ENCODE assay signal across 8 cellular contexts in genomic region chr11:85810871-85811611, GRCh38. TPM values are rescaled to one million over a fixed set of nuclear protein-coding genes. Genes with fewer than 3 reads are reported as not detected.
DNase-seq lines count a peak whose midpoint lies in the region; ATAC-seq and TF ChIP-seq lines count a peak whose summit lies in the region.

Gene SYTL2 (minus strand): TSS chr11:85811141. CDS start chr11:85757725, 53,416 bp downstream.

- H3K4me3 Mint-ChIP-seq in activated naive CD8-positive, alpha-beta T cell treated with anti-CD3 and anti-CD28 coated beads, Interleukin-2, amount 50 U/mL, for 24 hours, result peak within 1 kb of the TSS; percentile 82

- peak within 1 kb of the TSS; percentile 56 for H3K27ac Mint-ChIP-seq in activated naive CD8-positive, alpha-beta T cell treated with anti-CD3 and anti-CD28 coated beads, Interleukin-2, amount 50 U/mL, for 24 hours

- H3F3A ChIP-seq in SU-DHL-6 (ENCODE audit: insufficient read depth), result peaks cover 14% of the 10 kb centered on the region

- intact Hi-C loops in left cardiac atrium (cut with DNase I) (no loop called here), transverse colon (cut with DNase I; ENCODE audit: low total_unique reads) (no loop called here)

- H3K27me3 Mint-ChIP-seq in activated naive CD8-positive, alpha-beta T cell treated with anti-CD3 and anti-CD28 coated beads, Interleukin-2, amount 50 U/mL, for 24 hours, result peaks cover 7% of the 10 kb centered on the region

- H3K4me3 ChIP-seq in SU-DHL-6 (ENCODE audit: insufficient read depth, low read length, poor library complexity, severe bottlenecking) (peak within 1 kb of the TSS; percentile 72), transverse colon (peak within 1 kb of the TSS; percentile 52 to 96 (median 58))

- H3K27ac ChIP-seq in SU-DHL-6 (ENCODE audit: low read depth, low read length), result peak within 1 kb of the TSS; percentile 83
- H3K27ac ChIP-seq in transverse colon, result peak within 1 kb of the TSS; percentile 77 to 82 (median 81)

- no peaks in the 10 kb centered on the region for H3K36me3 ChIP-seq in SU-DHL-6 (ENCODE audit: low read length)
- no peaks in the 10 kb centered on the region for H3K36me3 ChIP-seq in transverse colon

- no peaks in the 10 kb centered on the region for H3K9me3 Mint-ChIP-seq in activated naive CD8-positive, alpha-beta T cell treated with anti-CD3 and anti-CD28 coated beads, Interleukin-2, amount 50 U/mL, for 24 hours

- peaks cover 4 to 69% (median 17%) of the 10 kb centered on the region in 4 donors for H3K4me1 ChIP-seq in transverse colon

- WGBS in transverse colon (ENCODE audit: low coverage in 1 of 2), 2 donors, result 2% methylated on average over 39 of the region's 72 CpGs; no CpG with 5 or more reads in 1 of the 2 donors

- peak; percentile 92 for TF ChIP-seq POLR2A in transverse colon (IDR thresholded peaks at IDR 0.05)

- H2AFZ ChIP-seq in SU-DHL-6 (ENCODE audit: low read depth, low read length, severe bottlenecking), result peak within 1 kb of the TSS; percentile 100

- peak within 1 kb of the TSS; percentile 61 for H3K9ac ChIP-seq in SU-DHL-6 (ENCODE audit: low read length)

- H3K36me3 Mint-ChIP-seq in activated naive CD8-positive, alpha-beta T cell treated with anti-CD3 and anti-CD28 coated beads, Interleukin-2, amount 50 U/mL, for 24 hours (ENCODE audit: low read depth), result no peaks in the 10 kb centered on the region

- H3K9me2 ChIP-seq in SU-DHL-6 (replicated peaks; ENCODE audit: insufficient read depth, low read length), result no peaks in the 10 kb centered on the region

- H3K4me1 Mint-ChIP-seq in activated naive CD8-positive, alpha-beta T cell treated with anti-CD3 and anti-CD28 coated beads, Interleukin-2, amount 50 U/mL, for 24 hours, result peaks cover 28% of the 10 kb centered on the region

- no peaks in the 10 kb centered on the region for H4K20me1 ChIP-seq in SU-DHL-6 (ENCODE audit: low read depth, low read length)

- TF ChIP-seq EP300 in transverse colon (IDR thresholded peaks at IDR 0.05; ENCODE audit: low read depth), result no peak

- in situ Hi-C loops in transverse colon (cut with MboI; ENCODE audit: low pct_ligation_motif_present in 1 of 4, low pct_unique_long_range_greater_than_20kb in 1 of 4, low sequenced_read_pairs in 3 of 4), result no loop called here

- DNase-seq in DMS79 treated with DMSO at 0.1 percent for 48 hours (lab: John Stamatoyannopoulos, UW) (peak; percentile 43), HuH-7.5 (ENCODE audit: low spot score) (peak; percentile 55), left cardiac atrium (peak; percentile 75), pons (ENCODE audit: low spot score) (peak; percentile 69), transverse colon (peak; percentile 88)
- DNase-seq in activated naive CD8-positive, alpha-beta T cell treated with anti-CD3 and anti-CD28 coated beads, Interleukin-2, amount 50 U/mL, for 24 hours, result peak; percentile 77

- H3K27me3 ChIP-seq in SU-DHL-6 (ENCODE audit: low read length) (no peaks in the 10 kb centered on the region), transverse colon (no peaks in the 10 kb centered on the region)

- H3K9me3 ChIP-seq in SU-DHL-6 (ENCODE audit: insufficient read depth, low read length) (no peaks in the 10 kb centered on the region), transverse colon (no peaks in the 10 kb centered on the region)

- H3K4me2 ChIP-seq in SU-DHL-6 (ENCODE audit: low read depth, low read length, poor library complexity, severe bottlenecking), result peak within 1 kb of the TSS; percentile 99

- 0 out of 2 replicates have a peak, but pooled peaks cover 7% of the 10 kb centered on the region for H3K79me2 ChIP-seq in SU-DHL-6 (ENCODE audit: insufficient read depth, low read length)

- ATAC-seq in GM21526 (IDR thresholded peaks at IDR 0.05; ENCODE audit: low FRiP score, unreplicated experiment) (peak; percentile 92), left cardiac atrium (peak; percentile 99 to 100)
- peak; percentile 95 for ATAC-seq in activated naive CD8-positive, alpha-beta T cell treated with anti-CD3 and anti-CD28 coated beads, Interleukin-2, amount 50 U/mL, for 24 hours

- TF ChIP-seq CTCF in SU-DHL-6 (IDR thresholded peaks at IDR 0.05; ENCODE audit: insufficient read depth, low read length, poor library complexity, severe bottlenecking) (no peak), transverse colon (IDR thresholded peaks at IDR 0.05) (peak in 1 of 5 experiments; percentile 9)

RNA-seq across cellular contexts. Expression of gene SYTL2, which starts in this region (rescaled TPM):
- total RNA-seq in left cardiac atrium (10 to 100 TPM in 1 of 2 donors, 1 to 10 TPM in 1; 7.2 to 12.4 TPM), transverse colon (1,000 to 10,000 TPM in 1 of 4 donors, 100 to 1,000 TPM in 3; 140 to 1,280 (median 344) TPM)

Comparison
In these comparisons a context has a peak if more than half of its experiments do, and no peak if none do; other contexts are left out.
1. Peak in every context shown above with its lines: DNase-seq, ATAC-seq, H3K4me3 ChIP-seq and H3K27ac ChIP-seq.
2. RNA of gene SYTL2 (total RNA-seq): 140 to 1,280 TPM in transverse colon; 7.2 to 12.4 TPM in left cardiac atrium; every median in the first group is over 10 times any median in the second.